Comparison of ENCODE assay signal across 1 cellular context in the genomic region with DNA sequence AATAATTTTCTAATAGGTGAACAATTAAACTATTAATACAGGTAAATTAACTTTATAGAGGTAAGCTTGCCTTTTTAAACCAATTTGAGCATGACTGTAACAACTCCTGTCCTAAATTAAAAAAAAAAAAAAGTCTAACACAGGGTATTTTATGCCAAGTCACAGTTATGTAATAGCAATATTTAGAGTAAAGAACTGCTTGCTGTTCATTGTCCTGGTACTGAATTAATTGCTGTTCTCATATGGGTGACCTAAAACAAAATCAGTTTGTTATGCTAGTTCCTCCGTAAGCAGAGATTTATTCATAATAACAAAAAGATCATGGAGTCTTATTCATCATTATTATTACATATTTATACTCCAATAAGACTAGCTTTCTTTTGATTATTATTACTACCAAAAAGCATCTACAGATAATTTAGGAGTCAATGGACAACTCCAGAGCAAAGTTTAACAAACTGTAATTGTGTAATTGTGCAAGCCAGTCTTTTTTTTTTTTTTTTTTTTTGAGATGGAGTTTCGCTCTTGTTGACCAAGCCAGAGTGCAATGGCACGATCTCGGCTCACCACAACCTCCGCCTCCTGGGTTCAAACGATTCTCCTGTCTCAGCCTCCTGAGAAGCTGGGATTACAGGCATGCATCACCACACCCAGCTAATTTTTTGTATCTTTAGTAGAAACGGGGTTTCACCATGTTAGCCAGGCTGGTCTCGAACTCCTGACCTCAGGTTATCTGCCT.
TF ChIP-seq lines count a peak whose summit lies in the region.

No MANE protein-coding gene starts in this region.

TF ChIP-seq in HepG2, 621 proteins besides CTCF, POLR2A, EP300 and RAD21 (continued from another document and continues in another):
- TF ChIP-seq PATZ1 (CRISPR knock-in tag; IDR thresholded peaks at IDR 0.05) (no peak), ARID3A (IDR thresholded peaks at IDR 0.05; ENCODE audit: low read depth, low read length) (no peak), JUND (CRISPR knock-in tag; IDR thresholded peaks at IDR 0.05) (no peak), NR3C1 (CRISPR knock-in tag; IDR thresholded peaks at IDR 0.05) (no peak), AHDC1 (CRISPR knock-in tag; IDR thresholded peaks at IDR 0.05; ENCODE audit: borderline replicate concordance) (peak; percentile 45; the same call in 1 of the 2 replicates), AGO1 (IDR thresholded peaks at IDR 0.05; ENCODE audit: low read depth, low read length, poor library complexity, severe bottlenecking) (no peak), SRF (IDR thresholded peaks at IDR 0.05; ENCODE audit: low read depth, low read length) (no peak), KDM2A (CRISPR knock-in tag; IDR thresholded peaks at IDR 0.05; ENCODE audit: borderline replicate concordance, low read depth) (no peak), ZSCAN29 (CRISPR knock-in tag; conservative IDR thresholded peaks at IDR 0.05) (0 out of 2 replicates have a peak, but pooled peaks have one; percentile 40), ZNF264 (CRISPR knock-in tag; IDR thresholded peaks at IDR 0.05) (no peak), JDP2 (CRISPR knock-in tag; IDR thresholded peaks at IDR 0.05; ENCODE audit: borderline replicate concordance) (no peak), HOXA3 (CRISPR knock-in tag; IDR thresholded peaks at IDR 0.05) (peak; percentile 27; the same call in 1 of the 2 replicates), NR0B2 (CRISPR knock-in tag; IDR thresholded peaks at IDR 0.05) (no peak), SALL1 (CRISPR knock-in tag; IDR thresholded peaks at IDR 0.05) (no peak; the same call in 1 of the 2 replicates), ZNF414 (CRISPR knock-in tag; IDR thresholded peaks at IDR 0.05) (no peak), TAF15 (IDR thresholded peaks at IDR 0.05; ENCODE audit: low read depth, low read length, poor library complexity, severe bottlenecking) (no peak), CEBPB (IDR thresholded peaks at IDR 0.05; ENCODE audit: borderline replicate concordance, low read depth, low read length) (peak; percentile 14; the same call in 1 of the 2 replicates), ZNF3 (CRISPR knock-in tag; IDR thresholded peaks at IDR 0.05) (no peak), KAT7 (CRISPR knock-in tag; IDR thresholded peaks at IDR 0.05; ENCODE audit: borderline replicate concordance) (no peak), SRSF4 (IDR thresholded peaks at IDR 0.05; ENCODE audit: low read depth, low read length, poor library complexity, severe bottlenecking) (no peak), ZNF234 (CRISPR knock-in tag; conservative IDR thresholded peaks at IDR 0.05) (no peak), FOSL2 (CRISPR knock-in tag; IDR thresholded peaks at IDR 0.05) (0 out of 2 replicates have a peak, but pooled peaks have one; percentile 5), SOX6 (IDR thresholded peaks at IDR 0.05) (no peak), SOX6 (CRISPR knock-in tag; IDR thresholded peaks at IDR 0.05) (peak; percentile 42), NFATC3 (CRISPR knock-in tag; IDR thresholded peaks at IDR 0.05) (no peak), HMGA1 (CRISPR knock-in tag; conservative IDR thresholded peaks at IDR 0.05) (no peak), ZNF343 (CRISPR knock-in tag; IDR thresholded peaks at IDR 0.05) (no peak), HNF4G (IDR thresholded peaks at IDR 0.05; ENCODE audit: borderline replicate concordance, low read depth, low read length) (0 out of 2 replicates have a peak, but pooled peaks have one; percentile 23), HNF4G (CRISPR knock-in tag; IDR thresholded peaks at IDR 0.05; ENCODE audit: borderline replicate concordance, low read depth) (no peak), THAP9 (CRISPR knock-in tag; IDR thresholded peaks at IDR 0.05; ENCODE audit: borderline replicate concordance) (no peak)
- TF ChIP-seq, protein P1, sequence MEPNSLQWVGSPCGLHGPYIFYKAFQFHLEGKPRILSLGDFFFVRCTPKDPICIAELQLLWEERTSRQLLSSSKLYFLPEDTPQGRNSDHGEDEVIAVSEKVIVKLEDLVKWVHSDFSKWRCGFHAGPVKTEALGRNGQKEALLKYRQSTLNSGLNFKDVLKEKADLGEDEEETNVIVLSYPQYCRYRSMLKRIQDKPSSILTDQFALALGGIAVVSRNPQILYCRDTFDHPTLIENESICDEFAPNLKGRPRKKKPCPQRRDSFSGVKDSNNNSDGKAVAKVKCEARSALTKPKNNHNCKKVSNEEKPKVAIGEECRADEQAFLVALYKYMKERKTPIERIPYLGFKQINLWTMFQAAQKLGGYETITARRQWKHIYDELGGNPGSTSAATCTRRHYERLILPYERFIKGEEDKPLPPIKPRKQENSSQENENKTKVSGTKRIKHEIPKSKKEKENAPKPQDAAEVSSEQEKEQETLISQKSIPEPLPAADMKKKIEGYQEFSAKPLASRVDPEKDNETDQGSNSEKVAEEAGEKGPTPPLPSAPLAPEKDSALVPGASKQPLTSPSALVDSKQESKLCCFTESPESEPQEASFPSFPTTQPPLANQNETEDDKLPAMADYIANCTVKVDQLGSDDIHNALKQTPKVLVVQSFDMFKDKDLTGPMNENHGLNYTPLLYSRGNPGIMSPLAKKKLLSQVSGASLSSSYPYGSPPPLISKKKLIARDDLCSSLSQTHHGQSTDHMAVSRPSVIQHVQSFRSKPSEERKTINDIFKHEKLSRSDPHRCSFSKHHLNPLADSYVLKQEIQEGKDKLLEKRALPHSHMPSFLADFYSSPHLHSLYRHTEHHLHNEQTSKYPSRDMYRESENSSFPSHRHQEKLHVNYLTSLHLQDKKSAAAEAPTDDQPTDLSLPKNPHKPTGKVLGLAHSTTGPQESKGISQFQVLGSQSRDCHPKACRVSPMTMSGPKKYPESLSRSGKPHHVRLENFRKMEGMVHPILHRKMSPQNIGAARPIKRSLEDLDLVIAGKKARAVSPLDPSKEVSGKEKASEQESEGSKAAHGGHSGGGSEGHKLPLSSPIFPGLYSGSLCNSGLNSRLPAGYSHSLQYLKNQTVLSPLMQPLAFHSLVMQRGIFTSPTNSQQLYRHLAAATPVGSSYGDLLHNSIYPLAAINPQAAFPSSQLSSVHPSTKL (CRISPR knock-in tag; IDR thresholded peaks at IDR 0.05) = peak; percentile 46; the same call in 1 of the 2 replicates
- TF ChIP-seq, protein P2, sequence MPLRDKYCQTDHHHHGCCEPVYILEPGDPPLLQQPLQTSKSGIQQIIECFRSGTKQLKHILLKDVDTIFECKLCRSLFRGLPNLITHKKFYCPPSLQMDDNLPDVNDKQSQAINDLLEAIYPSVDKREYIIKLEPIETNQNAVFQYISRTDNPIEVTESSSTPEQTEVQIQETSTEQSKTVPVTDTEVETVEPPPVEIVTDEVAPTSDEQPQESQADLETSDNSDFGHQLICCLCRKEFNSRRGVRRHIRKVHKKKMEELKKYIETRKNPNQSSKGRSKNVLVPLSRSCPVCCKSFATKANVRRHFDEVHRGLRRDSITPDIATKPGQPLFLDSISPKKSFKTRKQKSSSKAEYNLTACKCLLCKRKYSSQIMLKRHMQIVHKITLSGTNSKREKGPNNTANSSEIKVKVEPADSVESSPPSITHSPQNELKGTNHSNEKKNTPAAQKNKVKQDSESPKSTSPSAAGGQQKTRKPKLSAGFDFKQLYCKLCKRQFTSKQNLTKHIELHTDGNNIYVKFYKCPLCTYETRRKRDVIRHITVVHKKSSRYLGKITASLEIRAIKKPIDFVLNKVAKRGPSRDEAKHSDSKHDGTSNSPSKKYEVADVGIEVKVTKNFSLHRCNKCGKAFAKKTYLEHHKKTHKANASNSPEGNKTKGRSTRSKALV (CRISPR knock-in tag; IDR thresholded peaks at IDR 0.05) = no peak
- TF ChIP-seq, protein P3, sequence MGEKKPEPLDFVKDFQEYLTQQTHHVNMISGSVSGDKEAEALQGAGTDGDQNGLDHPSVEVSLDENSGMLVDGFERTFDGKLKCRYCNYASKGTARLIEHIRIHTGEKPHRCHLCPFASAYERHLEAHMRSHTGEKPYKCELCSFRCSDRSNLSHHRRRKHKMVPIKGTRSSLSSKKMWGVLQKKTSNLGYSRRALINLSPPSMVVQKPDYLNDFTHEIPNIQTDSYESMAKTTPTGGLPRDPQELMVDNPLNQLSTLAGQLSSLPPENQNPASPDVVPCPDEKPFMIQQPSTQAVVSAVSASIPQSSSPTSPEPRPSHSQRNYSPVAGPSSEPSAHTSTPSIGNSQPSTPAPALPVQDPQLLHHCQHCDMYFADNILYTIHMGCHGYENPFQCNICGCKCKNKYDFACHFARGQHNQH (CRISPR knock-in tag; IDR thresholded peaks at IDR 0.05) = no peak
